ENCODE assay signal across 19 cellular contexts in genomic region chr3:111735912-111736311, GRCh38.
DNase-seq lines count a peak whose midpoint lies in the region; ATAC-seq and TF ChIP-seq lines count a peak whose summit lies in the region.
"Had no signal": no experiment of that assay in that cellular context is flagged by ENCODE, and none has a peak within 500 bp of the region (broad histone marks: within the 10 kb centered on the region; RNA-seq: fewer than 3 reads in every experiment).

No MANE protein-coding gene starts in this region.

- H4K20me1 ChIP-seq in HCT116 (ENCODE audit: insufficient read depth): no peaks in the 10 kb centered on the region
- H4K20me1 ChIP-seq: BLaER1 had no signal

- POLR2A ChIA-PET in HCT116 (lab: Charles Lee): interaction anchor here (1.1 to 2.4 kb wide), 3 partner anchors 9 to 243 kb away, joined by 3 to 10 read pairs (median 4); partner anchors contain the start of genes ABHD10 and PHLDB2
- POLR2A ChIA-PET in GM10248 (lab: Yijun Ruan, JAX): no interaction called here

- TF ChIP-seq POLR2A in HCT116 (IDR thresholded peaks at IDR 0.05; ENCODE audit: borderline replicate concordance, extremely low read depth, insufficient read depth, insufficient read length): no peak

- H3K9ac ChIP-seq in HCT116 (ENCODE audit: low read length): peak overlapping the region; percentile 55
- H3K9ac ChIP-seq: BLaER1 had no signal

- no peak for TF ChIP-seq RAD21 in HCT116 (IDR thresholded peaks at IDR 0.05; ENCODE audit: low read depth)

- H3K4me3 ChIP-seq in HCT116 (replicated peaks in 1 of 2; ENCODE audit: low read depth in 1 of 2, low read length in 2 of 2) (no peak overlapping the region), RWPE2 (ENCODE audit: severe bottlenecking) (no peak overlapping the region)
- H3K4me3 ChIP-seq: ascending aorta, BLaER1, uterus had no signal

- H2AFZ ChIP-seq in HCT116 (ENCODE audit: low read depth, low read length, poor library complexity, severe bottlenecking): no peak overlapping the region

- ATAC-seq in HCT116: no peak
- ATAC-seq in RWPE2 (ENCODE audit: low read depth): no peak
- no peak for ATAC-seq in GM19351 (IDR thresholded peaks at IDR 0.05; ENCODE audit: unreplicated experiment)
- ATAC-seq in GM18909 (IDR thresholded peaks at IDR 0.05; ENCODE audit: poor library complexity, unreplicated experiment): no peak

- no peaks in the 10 kb centered on the region for H3K9me3 ChIP-seq in HCT116 (ENCODE audit: control insufficient read depth in 1 of 2, insufficient read depth in 1 of 2, low read depth in 1 of 2, low read length in 2 of 2)
- H3K9me3 ChIP-seq in RWPE2 (ENCODE audit: severe bottlenecking): no peaks in the 10 kb centered on the region
- H3K9me3 ChIP-seq: ascending aorta, uterus had no signal

- no peaks in the 10 kb centered on the region for H3K27me3 ChIP-seq in HCT116 (ENCODE audit: insufficient read depth, low read length)
- H3K27me3 ChIP-seq in RWPE2 (ENCODE audit: insufficient read depth, poor library complexity, severe bottlenecking): no peaks in the 10 kb centered on the region
- H3K27me3 ChIP-seq: ascending aorta, BLaER1, uterus had no signal

- TF ChIP-seq CTCF in HCT116 (IDR thresholded peaks at IDR 0.05 in 2 of 3, conservative IDR thresholded peaks at IDR 0.05 in 1 of 3; ENCODE audit: borderline replicate concordance in 1 of 3, insufficient read depth in 1 of 3, low read depth in 2 of 3, low read length in 2 of 3) (no peak), RWPE2 (IDR thresholded peaks at IDR 0.05; ENCODE audit: poor library complexity, severe bottlenecking) (no peak), GM10248 (IDR thresholded peaks at IDR 0.05; ENCODE audit: control extremely low read depth, extremely low read depth, low read depth, missing control alignments) (no peak)

- DNase-seq in HCT116 (ENCODE audit: low read depth, low spot score) (no peak), RWPE2 (ENCODE audit: low spot score) (no peak), iris pigment epithelial cell (ENCODE audit: low read depth) (peak; percentile 53), renal cortical epithelial cell (ENCODE audit: low read depth) (peak; percentile 53), GM10248 (ENCODE audit: extremely low spot score) (no peak)
- DNase-seq: activated CD4-positive, alpha-beta T cell treated with anti-CD3 and anti-CD28 coated beads, Interleukin-2, amount 10 ng/mL, durations not matched to agents 7 days and 5 days; activated CD8-positive, alpha-beta memory T cell treated with anti-CD3 and anti-CD28 coated beads, Interleukin-2, amount 50 U/mL, for 48 hours; activated gamma-delta T cell treated with Interleukin-2 at 50 U/mL for 16 hours; DMS 273 treated with DMSO at 0.1 percent for 48 hours; NCI-H1105; NCI-H2107; NCI-H69; stimulated activated CD4-positive, alpha-beta T cell treated with anti-CD3 and anti-CD28 coated beads, Interleukin-2, amount 100 ng/mL, for 48 hours; substantia nigra; uterus had no signal

- H3K36me3 ChIP-seq in HCT116 (ENCODE audit: control insufficient read depth in 1 of 2, insufficient read depth in 2 of 2, low read length in 2 of 2): no peaks in the 10 kb centered on the region
- peaks cover 65% of the 10 kb centered on the region for H3K36me3 ChIP-seq in RWPE2 (ENCODE audit: low read depth)
- H3K36me3 ChIP-seq: ascending aorta, BLaER1, uterus had no signal

- H3K4me2 ChIP-seq in HCT116 (ENCODE audit: low read length): peak overlapping the region; percentile 68
- H3K4me2 ChIP-seq: BLaER1 had no signal

- no TSS peak for BruUV-seq in HCT116 (replicated peaks; lab: Mats Ljungman, UMichigan)

- CTCF ChIA-PET in HCT116 (lab: Charles Lee): interaction anchor here (0.7 kb wide), 1 partner anchor 307 kb away, joined by 3 read pairs; no protein-coding TSS in a partner anchor
- CTCF ChIA-PET in GM10248 (lab: Yijun Ruan, JAX): interaction anchor here (0.9 to 1.4 kb wide), 4 partner anchors 16 to 278 kb away, joined by 3 to 4 read pairs (median 4); no protein-coding TSS in a partner anchor

- H3K4me1 ChIP-seq in HCT116 (ENCODE audit: control insufficient read depth in 1 of 2, insufficient read depth in 2 of 2, low read length in 2 of 2) (peaks cover 64 to 94% of the 10 kb centered on the region in 2 experiments), RWPE2 (ENCODE audit: insufficient read depth, poor library complexity, severe bottlenecking) (peaks cover 74% of the 10 kb centered on the region)

- RAD21 ChIA-PET in HCT116 (lab: Charles Lee; ENCODE audit: low non-redundant PET in 1 of 2, low total read pairs in 2 of 2, uncharacterized antibody in 2 of 2, unreplicated experiment in 2 of 2): no interaction called here

- H3K27ac ChIP-seq in HCT116 (ENCODE audit: low read depth, low read length) (peak overlapping the region; percentile 61; the same call in 1 of the 2 replicates), RWPE2 (ENCODE audit: poor library complexity, severe bottlenecking) (peak overlapping the region; percentile 92)
- H3K27ac ChIP-seq: BLaER1 had no signal

- intact Hi-C loops in HCT116 (cut with micrococcal nuclease): loop anchor here (5.0 kb wide), 1 partner anchor 126 kb away; no protein-coding TSS in a partner anchor

- H3K9me2 ChIP-seq in HCT116 (ENCODE audit: insufficient read depth): no peaks in the 10 kb centered on the region

- no peaks in the 10 kb centered on the region for H3K79me2 ChIP-seq in HCT116 (ENCODE audit: insufficient read depth, low read length)

TF ChIP-seq in HCT116, 20 proteins besides CTCF, POLR2A, EP300 and RAD21:
- TF ChIP-seq YY1 (IDR thresholded peaks at IDR 0.05; ENCODE audit: extremely low read depth, insufficient replicate concordance, low read depth, low read length) (no peak), ELF1 (IDR thresholded peaks at IDR 0.05; ENCODE audit: borderline replicate concordance, low read depth) (no peak), EZH2phosphoT487 (IDR thresholded peaks at IDR 0.05; ENCODE audit: borderline replicate concordance) (no peak), EZH2 (IDR thresholded peaks at IDR 0.05) (no peak), FOSL1 (IDR thresholded peaks at IDR 0.05; ENCODE audit: low read depth) (no peak), JUND (IDR thresholded peaks at IDR 0.05) (no peak), REST (IDR thresholded peaks at IDR 0.05; ENCODE audit: low read depth) (no peak), CBX3 (IDR thresholded peaks at IDR 0.05; ENCODE audit: low read depth) (no peak)

Comparison
In these comparisons a context has a peak if more than half of its experiments do, and no peak if none do; other contexts are left out.
1. DNase-seq: peak in iris pigment epithelial cell (single experiment) and renal cortical epithelial cell (single experiment); none in HCT116 (single experiment), RWPE2 (single experiment) and GM10248 (single experiment).